8 cellular contexts compared by ENCODE assay signal in the genomic region with DNA sequence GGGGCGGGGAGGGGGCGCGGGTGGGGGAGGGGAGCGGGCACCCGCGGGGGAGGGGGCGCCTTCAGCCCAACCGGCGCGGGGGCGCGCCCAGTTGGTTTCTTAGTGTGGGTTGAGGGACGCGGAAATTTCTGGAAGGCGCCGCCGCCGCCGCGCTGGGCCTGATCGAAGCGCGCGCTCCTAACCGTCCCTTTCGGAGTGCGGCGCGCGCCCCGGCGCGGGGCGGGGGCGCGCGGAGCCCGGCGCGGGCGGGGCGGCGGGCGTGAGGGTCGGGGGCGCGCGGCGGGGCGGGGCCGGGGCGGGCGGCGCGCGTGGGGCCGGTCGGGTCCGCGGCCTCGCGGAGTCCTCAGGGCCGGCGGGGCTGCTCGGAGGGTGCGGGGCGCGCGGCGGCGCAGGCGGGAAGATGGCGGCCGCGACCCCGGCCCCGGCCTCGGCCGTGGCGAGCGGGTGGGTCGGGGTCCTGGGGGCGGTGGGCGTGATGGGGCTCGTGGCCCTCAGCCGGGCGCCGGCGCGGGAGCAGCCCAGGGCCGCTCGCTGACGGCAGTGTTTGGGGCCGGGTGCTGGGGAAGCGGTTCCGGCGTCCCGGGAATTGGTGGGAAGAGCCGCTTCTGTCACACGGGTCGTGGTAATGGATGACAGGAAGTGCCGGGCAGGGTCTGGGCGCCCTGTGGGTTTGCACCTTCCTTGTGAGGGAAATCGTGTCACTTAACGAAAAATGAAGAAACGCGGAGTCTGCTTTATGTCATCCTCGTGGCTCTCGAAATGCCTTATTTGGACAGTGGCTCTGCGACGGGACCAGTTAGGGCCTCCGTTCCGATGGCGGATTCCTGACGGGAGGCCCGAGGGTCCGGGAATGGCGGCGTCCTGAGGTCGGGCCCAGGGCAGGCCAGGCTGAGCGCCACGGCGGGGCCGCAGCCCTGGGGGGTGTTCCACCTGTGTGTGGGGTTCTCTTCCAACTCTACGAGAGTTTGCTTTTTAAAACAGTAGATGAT. TPM values are rescaled to one million over a fixed set of nuclear protein-coding genes. Genes with fewer than 3 reads are reported as not detected.
DNase-seq lines count a peak whose midpoint lies in the region; ATAC-seq, FAIRE-seq and TF ChIP-seq lines count a peak whose summit lies in the region.

No MANE protein-coding gene starts in this region.

- H3K27me3 ChIP-seq in astrocyte (ENCODE audit: insufficient read depth, low read length): no peaks in the 10 kb centered on the region

- peaks cover 6% of the 10 kb centered on the region for H3K36me3 ChIP-seq in astrocyte (ENCODE audit: insufficient read depth, low read length)

- peaks cover 9% of the 10 kb centered on the region for H4K20me1 ChIP-seq in astrocyte (ENCODE audit: insufficient read depth, low read length)

- H3K4me1 ChIP-seq in astrocyte (ENCODE audit: insufficient read depth, low read length): peaks cover 10% of the 10 kb centered on the region

- no peak for ATAC-seq in sciatic nerve

- peak overlapping the region; percentile 94 for H3K4me3 ChIP-seq in astrocyte (ENCODE audit: insufficient read depth, low read depth, low read length)

- H3K9me3 Mint-ChIP-seq in HFFc6 (no peaks in the 10 kb centered on the region), astrocyte (ENCODE audit: unreplicated experiment) (peaks cover 10% of the 10 kb centered on the region)

- peaks cover 17% of the 10 kb centered on the region for H3K4me1 Mint-ChIP-seq in HFFc6 (ENCODE audit: low read depth)
- H3K4me1 Mint-ChIP-seq in astrocyte (ENCODE audit: low read depth, unreplicated experiment): peaks cover 5% of the 10 kb centered on the region

- peak overlapping the region; percentile 95 for H3K27ac Mint-ChIP-seq in HFFc6
- H3K27ac Mint-ChIP-seq in astrocyte (ENCODE audit: unreplicated experiment): peak overlapping the region; percentile 97

- H3K36me3 Mint-ChIP-seq in HFFc6 (ENCODE audit: low read depth) (peaks cover 21% of the 10 kb centered on the region), astrocyte (ENCODE audit: low read depth, unreplicated experiment) (peaks cover 14% of the 10 kb centered on the region)

- in situ Hi-C loops in GM13977 (cut with MboI; ENCODE audit: low pct_unique_long_range_greater_than_20kb, low sequenced_read_pairs, unreplicated experiment): no loop called here

- H3K27ac ChIP-seq in astrocyte (ENCODE audit: low read depth, low read length): peak overlapping the region; percentile 86

- TF ChIP-seq CTCF in GM13977 (IDR thresholded peaks at IDR 0.05; ENCODE audit: extremely low read depth, insufficient read depth, missing control alignments): no peak
- no peak for TF ChIP-seq CTCF in HFFc6 (IDR thresholded peaks at IDR 0.05)
- no peak for TF ChIP-seq CTCF in astrocyte (IDR thresholded peaks at IDR 0.05; ENCODE audit: insufficient read depth, low read depth, low read length)

- H3K9me3 ChIP-seq in astrocyte (ENCODE audit: insufficient read depth, low read depth, low read length): no peaks in the 10 kb centered on the region

- no peaks in the 10 kb centered on the region for H3K27me3 Mint-ChIP-seq in HFFc6 (ENCODE audit: insufficient read depth)
- H3K27me3 Mint-ChIP-seq in astrocyte (ENCODE audit: low read depth, unreplicated experiment): no peaks in the 10 kb centered on the region

- H3K4me2 ChIP-seq in astrocyte (ENCODE audit: low read length): peak overlapping the region; percentile 90

- H3K4me3 Mint-ChIP-seq in HFFc6 (peak overlapping the region; percentile 92), astrocyte (ENCODE audit: unreplicated experiment) (peak overlapping the region; percentile 94)

- peak overlapping the region; percentile 90 for H3K9ac ChIP-seq in astrocyte (ENCODE audit: low read length)

- no peak for FAIRE-seq in astrocyte (lab: Jason Lieb, UNC)

- peak overlapping the region; percentile 65 for H2AFZ ChIP-seq in astrocyte (ENCODE audit: low read depth, low read length)

- intact Hi-C loops in sciatic nerve (cut with DNase I): loop anchor here (5.0 kb wide), 1 partner anchor 53 kb away; no protein-coding TSS in a partner anchor

- peaks cover 45% of the 10 kb centered on the region for H3K79me2 ChIP-seq in astrocyte (ENCODE audit: insufficient read depth, low read length)

- DNase-seq in GM13977 (ENCODE audit: low spot score): peak; percentile 89
- peak; percentile 28 for DNase-seq in HFFc6
- DNase-seq in MV-4-11 (lab: John Stamatoyannopoulos, UW): peak; percentile 38
- peak; percentile 37 to 83 (median 47) for DNase-seq in T-helper 2 cell
- DNase-seq in astrocyte (ENCODE audit: low read depth): peak; percentile 51
- DNase-seq in hippocampal formation (lab: John Stamatoyannopoulos, UW): peak; percentile 68 to 78
- DNase-seq in sciatic nerve (ENCODE audit: low spot score): peak; percentile 74
- no peak for DNase-seq in DMS114 treated with DMSO at 0.1 percent for 48 hours (lab: John Stamatoyannopoulos, UW; ENCODE audit: unreplicated experiment)

RNA-seq across cellular contexts. Expression of gene PKNOX1, which starts 0.8 kb away (rescaled TPM):
- 10 to 100 TPM; 16.6 to 22.5 (median 19.2) TPM for total RNA-seq in HFFc6 (2021; fragmentation: NEBNext Ultra II Directional; extraction: Animal tissue kit (Norgen Biotek cat#: 25700))
- total RNA-seq in astrocyte (9.8 and 11.2 TPM in 2 replicates), sciatic nerve (23.1 TPM)

RNA-seq across cellular contexts. Expression of gene ERVH48-1, which starts 49.7 kb away (rescaled TPM):
- total RNA-seq in HFFc6 (2021; fragmentation: NEBNext Ultra II Directional; extraction: Animal tissue kit (Norgen Biotek cat#: 25700)): not detected
- total RNA-seq in astrocyte (0.55 and 1.1 TPM in 2 replicates), sciatic nerve (not detected)
